Comparison of ENCODE assay signal across 19 cellular contexts in the genomic region with DNA sequence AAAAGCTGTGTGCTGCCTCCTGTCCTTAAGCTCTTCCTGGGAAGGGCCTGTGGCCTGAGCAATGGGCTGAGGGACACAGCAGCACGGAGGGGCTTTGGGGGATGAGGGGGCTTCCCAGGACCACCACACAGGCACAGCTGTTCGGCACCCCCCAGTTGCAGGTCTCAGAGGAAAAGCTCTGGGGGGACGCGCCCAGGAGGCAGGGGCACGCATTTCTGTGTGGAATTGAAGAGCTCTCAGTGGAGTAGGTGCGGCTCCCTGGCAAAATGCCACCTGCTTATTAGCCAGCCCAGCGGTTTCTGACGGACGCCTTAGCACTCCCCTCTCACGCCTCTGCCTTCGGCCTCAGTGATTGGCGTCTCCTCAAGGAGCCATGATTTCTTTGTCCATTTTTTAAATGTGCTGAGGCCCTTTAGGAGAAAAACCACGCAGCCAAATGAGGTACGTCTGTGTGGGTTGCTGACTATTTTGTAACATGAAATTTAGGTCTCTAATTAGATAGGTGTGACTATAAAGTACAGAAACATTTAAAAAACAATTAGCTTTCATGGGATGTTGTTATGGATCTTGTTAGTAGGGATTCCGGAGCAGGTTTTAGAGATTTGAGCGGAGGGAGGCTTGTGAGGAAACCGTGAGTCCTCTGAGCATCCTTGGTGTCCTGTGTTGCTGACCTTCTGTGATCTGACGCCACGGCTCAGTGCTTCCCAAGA. TPM values are rescaled to one million over a fixed set of nuclear protein-coding genes. Genes with fewer than 3 reads are reported as not detected.
DNase-seq lines count a peak whose midpoint lies in the region; ATAC-seq and TF ChIP-seq lines count a peak whose summit lies in the region.
"Had no signal": no experiment of that assay in that cellular context is flagged by ENCODE, and none has a peak within 500 bp of the region (broad histone marks: within the 10 kb centered on the region; RNA-seq: fewer than 3 reads in every experiment).

No MANE protein-coding gene starts in this region.

- H3K4me1 ChIP-seq in upper lobe of right lung, result peaks cover 13% of the 10 kb centered on the region

- DNase-seq in Right ventricle myocardium superior (peak; percentile 45), Right ventricle myocardium inferior (ENCODE audit: missing footprints) (no peak), NCI-H345 (lab: John Stamatoyannopoulos, UW) (peak; percentile 64), left ventricle myocardium superior (peak; percentile 35), upper lobe of right lung (peak; percentile 70), germinal center (ENCODE audit: low spot score) (no peak), WERI-Rb-1 (no peak)
- DNase-seq: activated CD4-positive, alpha-beta T cell treated with anti-CD3 and anti-CD28 coated beads, Interleukin-2, amount 10 ng/mL, durations not matched to agents 24 days and 14 days; activated CD8-positive, alpha-beta memory T cell treated with anti-CD3 and anti-CD28 coated beads, Interleukin-2, amount 50 U/mL, for 4 hours; anterior cingulate cortex; GM23248; NCI-H146; occipital lobe; stimulated activated CD4-positive, alpha-beta T cell treated with anti-CD3 and anti-CD28 coated beads, Interleukin-2, amount 100 ng/mL, for 48 hours; substantia nigra; SW 1271 had no signal

- TF ChIP-seq CTCF in upper lobe of right lung (IDR thresholded peaks at IDR 0.05) (no peak), WERI-Rb-1 (IDR thresholded peaks at IDR 0.05; ENCODE audit: low read depth, low read length) (no peak)

- peaks cover 14% of the 10 kb centered on the region for H3K27me3 ChIP-seq in upper lobe of right lung
- no peaks in the 10 kb centered on the region for H3K27me3 ChIP-seq in WERI-Rb-1 (ENCODE audit: insufficient read depth, low read depth, severe bottlenecking)

- H3K27ac ChIP-seq in upper lobe of right lung (no peak overlapping the region), WERI-Rb-1 (no peak overlapping the region)
- H3K27ac ChIP-seq: GM23248, RWPE1 had no signal

- no peak for ATAC-seq in Right ventricle myocardium superior (ENCODE audit: poor library complexity)
- ATAC-seq in Right ventricle myocardium inferior, result no peak
- ATAC-seq in left ventricle myocardium superior, result no peak
- no peak for ATAC-seq in upper lobe of right lung
- no peak for ATAC-seq in HG02970 (IDR thresholded peaks at IDR 0.05; ENCODE audit: low FRiP score, unreplicated experiment)

- H3K9me3 ChIP-seq in upper lobe of right lung (no peaks in the 10 kb centered on the region), WERI-Rb-1 (ENCODE audit: severe bottlenecking) (peaks cover 7% of the 10 kb centered on the region)
- H3K9me3 ChIP-seq: Caco-2 had no signal

- H3K36me3 ChIP-seq in upper lobe of right lung (no peaks in the 10 kb centered on the region), WERI-Rb-1 (no peaks in the 10 kb centered on the region; the same call in none of the 2 replicates)

- H3K4me3 ChIP-seq in upper lobe of right lung, result no peak overlapping the region
- no peak overlapping the region for H3K4me3 ChIP-seq in WERI-Rb-1 (ENCODE audit: low read depth, low read length)
- H3K4me3 ChIP-seq: GM23248 had no signal

- intact Hi-C loops in Right ventricle myocardium superior (cut with DNase I), result no loop called here
- intact Hi-C loops in Right ventricle myocardium inferior (cut with DNase I), result no loop called here
- intact Hi-C loops in left ventricle myocardium superior (cut with micrococcal nuclease), result no loop called here
- intact Hi-C loops in upper lobe of right lung (cut with DNase I), result no loop called here

RNA-seq across cellular contexts. Expression of a gene that starts 4.0 kb away (rescaled TPM):
- total RNA-seq in Right ventricle myocardium superior (38.1 TPM), Right ventricle myocardium inferior (45.9 TPM), left ventricle myocardium superior (49.5 TPM), upper lobe of right lung (69.7 TPM)
- total RNA-seq: GM23248 had no signal

Comparison
In these comparisons a context has a peak if more than half of its experiments do, and no peak if none do; other contexts are left out.
1. DNase-seq: peak in Right ventricle myocardium superior (single experiment), NCI-H345 (single experiment), left ventricle myocardium superior (single experiment) and upper lobe of right lung (single experiment); none in Right ventricle myocardium inferior (single experiment), germinal center (single experiment) and WERI-Rb-1 (single experiment).